Comparison of ENCODE assay signal across 11 cellular contexts in the genomic region with DNA sequence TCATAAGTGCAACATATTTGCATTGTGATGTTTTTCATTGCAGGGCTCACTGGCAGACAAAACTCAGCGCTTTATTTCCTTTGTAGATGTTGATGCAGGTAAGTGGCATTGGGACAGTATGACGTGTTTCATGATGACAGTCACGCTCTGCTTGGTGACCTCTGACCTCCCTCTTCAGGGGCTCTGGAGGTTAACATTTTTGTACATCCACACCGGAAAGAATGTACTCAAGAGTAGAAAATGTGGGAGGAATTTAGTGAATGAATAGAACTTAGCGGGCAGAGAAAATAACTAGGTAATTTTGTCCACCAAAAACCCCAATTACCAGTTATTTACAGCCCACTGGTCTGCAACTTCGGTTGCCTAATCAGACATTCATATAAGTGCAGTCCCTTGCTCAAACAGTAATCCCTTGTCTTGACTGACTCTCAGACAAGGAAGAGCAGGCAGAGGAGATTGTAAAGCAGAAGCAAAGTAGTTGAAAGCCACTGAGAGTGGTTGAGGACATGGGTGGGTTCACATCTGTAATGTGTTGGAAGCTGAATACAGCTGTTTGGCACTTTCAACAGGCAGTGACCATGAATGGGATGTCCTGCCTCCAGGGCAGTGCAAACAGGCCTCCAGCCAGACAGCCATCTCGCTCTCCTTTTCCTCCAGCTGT.
DNase-seq lines count a peak whose midpoint lies in the region; ATAC-seq and TF ChIP-seq lines count a peak whose summit lies in the region.
"Had no signal": no experiment of that assay in that cellular context is flagged by ENCODE, and none has a peak within 500 bp of the region (broad histone marks: within the 10 kb centered on the region; RNA-seq: fewer than 3 reads in every experiment).

No MANE protein-coding gene starts in this region.

- WGBS in prostate gland: 62% methylated on average over 7 of the region's 7 CpGs
- 80 to 89% (median 81%) methylated on average over 7 of the region's 7 CpGs for WGBS in adrenal gland, 4 donors
- WGBS in lower leg skin, 2 donors: 75 to 84% methylated on average over 7 of the region's 7 CpGs

- ATAC-seq in GM18907 (IDR thresholded peaks at IDR 0.05; ENCODE audit: unreplicated experiment) (peak; percentile 87), HG02678 (IDR thresholded peaks at IDR 0.05; ENCODE audit: unreplicated experiment) (peak; percentile 77)
- ATAC-seq in activated CD4-positive, alpha-beta T cell treated with anti-CD3 and anti-CD28 coated beads for 36 hours: no peak

- no peak overlapping the region for H3K4me3 Mint-ChIP-seq in activated CD4-positive, alpha-beta T cell treated with anti-CD3 and anti-CD28 coated beads for 36 hours

- H3K27me3 ChIP-seq in prostate gland (replicated peaks; ENCODE audit: insufficient read depth): no peaks in the 10 kb centered on the region
- H3K27me3 ChIP-seq in adrenal gland: no peaks in the 10 kb centered on the region

- H3K36me3 ChIP-seq in prostate gland (no peaks in the 10 kb centered on the region), adrenal gland (replicated peaks in 1 of 2) (no peaks in the 10 kb centered on the region)

- DNase-seq in MV-4-11 (lab: John Stamatoyannopoulos, UW): peak; percentile 30
- no peak for DNase-seq in prostate gland (ENCODE audit: low spot score)
- no peak for DNase-seq in adrenal gland
- DNase-seq in NCI-H345 treated with DMSO at 0.1 percent for 48 hours (lab: John Stamatoyannopoulos, UW; ENCODE audit: unreplicated experiment): no peak
- DNase-seq in activated CD4-positive, alpha-beta T cell treated with anti-CD3 and anti-CD28 coated beads for 36 hours: no peak
- DNase-seq in lower leg skin (ENCODE audit: low spot score in 2 of 2): no peak
- DNase-seq: activated CD4-positive, alpha-beta T cell treated with anti-CD3 and anti-CD28 coated beads for 4 hours; left cardiac atrium; NCI-H446 had no signal

- POLR2A ChIA-PET in activated CD4-positive, alpha-beta T cell treated with anti-CD3 and anti-CD28 coated beads for 36 hours (lab: Charles Lee): no interaction called here

- H3K9me3 ChIP-seq in prostate gland: no peaks in the 10 kb centered on the region
- H3K9me3 ChIP-seq in adrenal gland (replicated peaks in 1 of 3): no peaks in the 10 kb centered on the region

- peak overlapping the region; percentile 25 to 45 for H3K27ac ChIP-seq in prostate gland
- H3K27ac ChIP-seq in adrenal gland: no peak overlapping the region

- H3K36me3 Mint-ChIP-seq in activated CD4-positive, alpha-beta T cell treated with anti-CD3 and anti-CD28 coated beads for 36 hours (ENCODE audit: low read depth): no peaks in the 10 kb centered on the region

- H3K4me1 ChIP-seq in prostate gland (replicated peaks): peaks cover 23% of the 10 kb centered on the region
- H3K4me1 ChIP-seq in adrenal gland (replicated peaks in 1 of 2): peaks cover 9 to 22% of the 10 kb centered on the region in 2 donors

- peaks cover 2% of the 10 kb centered on the region for H3K4me1 Mint-ChIP-seq in activated CD4-positive, alpha-beta T cell treated with anti-CD3 and anti-CD28 coated beads for 36 hours

- H3K27me3 Mint-ChIP-seq in activated CD4-positive, alpha-beta T cell treated with anti-CD3 and anti-CD28 coated beads for 36 hours: no peaks in the 10 kb centered on the region

- no peak overlapping the region for H3K4me3 ChIP-seq in prostate gland
- no peak overlapping the region for H3K4me3 ChIP-seq in adrenal gland
- H3K4me3 ChIP-seq in lower leg skin (ENCODE audit: low read depth, poor library complexity, severe bottlenecking): no peak overlapping the region

- no peak overlapping the region for H3K27ac Mint-ChIP-seq in activated CD4-positive, alpha-beta T cell treated with anti-CD3 and anti-CD28 coated beads for 36 hours

- intact Hi-C loops in prostate gland (cut with DNase I): no loop called here
- intact Hi-C loops in adrenal gland (cut with DNase I): no loop called here
- intact Hi-C loops in activated CD4-positive, alpha-beta T cell treated with anti-CD3 and anti-CD28 coated beads for 36 hours (cut with DNase I, micrococcal nuclease): no loop called here
- intact Hi-C loops in lower leg skin (cut with DNase I; ENCODE audit: low total_unique reads): no loop called here

- TF ChIP-seq CTCF in prostate gland (IDR thresholded peaks at IDR 0.05) (no peak), adrenal gland (IDR thresholded peaks at IDR 0.05) (no peak), lower leg skin (IDR thresholded peaks at IDR 0.05) (no peak)

- TF ChIP-seq POLR2A in prostate gland (IDR thresholded peaks at IDR 0.05): no peak
- no peak for TF ChIP-seq POLR2A in adrenal gland (IDR thresholded peaks at IDR 0.05)
- TF ChIP-seq POLR2A in lower leg skin (IDR thresholded peaks at IDR 0.05): no peak

- H3K9me3 Mint-ChIP-seq in activated CD4-positive, alpha-beta T cell treated with anti-CD3 and anti-CD28 coated beads for 36 hours (ENCODE audit: low read depth): no peaks in the 10 kb centered on the region

- CTCF ChIA-PET in activated CD4-positive, alpha-beta T cell treated with anti-CD3 and anti-CD28 coated beads for 36 hours (lab: Charles Lee): interaction anchor here (0.9 kb wide), 1 partner anchor 26 kb away, joined by 3 read pairs; no protein-coding TSS in a partner anchor

Comparison
In these comparisons a context has a peak if more than half of its experiments do, and no peak if none do; other contexts are left out.
1. H3K27ac ChIP-seq: peak in prostate gland (2 of 2); none in adrenal gland (0 of 5).